ENCODE assay signal across 11 cellular contexts in the genomic region with DNA sequence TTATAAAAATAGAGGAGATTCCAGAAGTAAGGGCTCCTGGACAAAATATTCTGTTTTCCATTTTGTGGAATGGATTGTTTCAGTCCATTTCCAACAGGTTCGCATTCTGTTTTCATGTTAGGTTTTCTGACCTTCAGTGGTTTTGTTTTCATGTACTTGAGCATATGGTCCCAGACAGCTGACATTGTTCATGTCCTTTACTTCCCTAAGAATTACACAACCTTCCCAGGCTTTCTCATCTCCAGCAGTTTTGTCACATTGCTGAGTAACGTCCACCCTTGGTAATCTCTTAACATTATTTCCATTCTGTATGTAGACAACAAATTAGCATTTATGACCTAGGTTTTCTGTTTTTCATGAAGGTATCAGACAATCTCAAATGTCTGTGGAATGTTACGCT. TPM values are rescaled to one million over a fixed set of nuclear protein-coding genes. Genes with fewer than 3 reads are reported as not detected.
DNase-seq lines count a peak whose midpoint lies in the region; ATAC-seq and TF ChIP-seq lines count a peak whose summit lies in the region.
"Had no signal": no experiment of that assay in that cellular context is flagged by ENCODE, and none has a peak within 500 bp of the region (broad histone marks: within the 10 kb centered on the region; RNA-seq: fewer than 3 reads in every experiment).

No MANE protein-coding gene starts in this region.

- peak overlapping the region; percentile 51 for H3K9ac ChIP-seq in mammary epithelial cell (ENCODE audit: insufficient read depth, low read length)

- no peak overlapping the region for H3K4me3 ChIP-seq in mammary epithelial cell (replicated peaks in 1 of 3; ENCODE audit: insufficient read depth in 1 of 3, low read depth in 2 of 3, low read length in 3 of 3)
- H3K4me3 ChIP-seq in left lung: no peak overlapping the region
- H3K4me3 ChIP-seq in tibial artery: no peak overlapping the region
- H3K4me3 ChIP-seq: testis had no signal

- intact Hi-C loops in mammary epithelial cell (cut with micrococcal nuclease) (loop anchor here (2.0 kb wide), 1 partner anchor 166 kb away; no protein-coding TSS in a partner anchor), left lung (cut with DNase I) (no loop called here), tibial artery (cut with DNase I; ENCODE audit: low total_unique reads) (no loop called here)

- peak; percentile 78 for ATAC-seq in left lung
- ATAC-seq in HG03520 (IDR thresholded peaks at IDR 0.05; ENCODE audit: unreplicated experiment): no peak
- ATAC-seq in HG02885 (IDR thresholded peaks at IDR 0.05; ENCODE audit: poor library complexity, unreplicated experiment): no peak
- no peak for ATAC-seq in GM19455 (IDR thresholded peaks at IDR 0.05; ENCODE audit: unreplicated experiment)
- ATAC-seq: naive thymus-derived CD8-positive, alpha-beta T cell had no signal

- H3K36me3 ChIP-seq in mammary epithelial cell (ENCODE audit: insufficient read depth, low read length): no peaks in the 10 kb centered on the region
- H3K36me3 ChIP-seq in left lung: no peaks in the 10 kb centered on the region
- no peaks in the 10 kb centered on the region for H3K36me3 ChIP-seq in tibial artery

- H3K9me3 ChIP-seq in mammary epithelial cell (replicated peaks; ENCODE audit: insufficient read depth, low read length) (no peaks in the 10 kb centered on the region), left lung (no peaks in the 10 kb centered on the region), tibial artery (no peaks in the 10 kb centered on the region)
- H3K9me3 ChIP-seq: testis had no signal

- TSS peak; percentile 82 for BruUV-seq in mammary epithelial cell (replicated peaks; lab: Mats Ljungman, UMichigan)

- H4K20me1 ChIP-seq in mammary epithelial cell (ENCODE audit: insufficient read depth, low read length): no peaks in the 10 kb centered on the region

- peak; percentile 94 for DNase-seq in LHCN-M2 (ENCODE audit: low read depth)
- DNase-seq in mammary epithelial cell: peak; percentile 45
- DNase-seq in left lung: no peak
- no peak for DNase-seq in tibial artery
- DNase-seq: DMS153; hippocampal formation; naive thymus-derived CD8-positive, alpha-beta T cell; testis had no signal

- WGBS in mammary epithelial cell (ENCODE audit: low coverage, missing lambda C conversion rate): 16% methylated on average over 3 of the region's 3 CpGs

- in situ Hi-C loops in mammary epithelial cell (cut with MboI; ENCODE audit: low sequenced_read_pairs in 2 of 2): no loop called here

- H3K27ac ChIP-seq in mammary epithelial cell (ENCODE audit: insufficient read depth, low read depth, low read length) (peak overlapping the region; percentile 89), left lung (peak overlapping the region; percentile 14 to 62), tibial artery (peak overlapping the region; percentile 62)
- H3K27ac ChIP-seq: testis had no signal

- H2AFZ ChIP-seq in mammary epithelial cell (ENCODE audit: low read depth, low read length): no peak overlapping the region

- peaks cover 27% of the 10 kb centered on the region for H3K4me1 ChIP-seq in mammary epithelial cell (ENCODE audit: insufficient read depth, low read length)
- peaks cover 0 to 23% of the 10 kb centered on the region in 2 donors for H3K4me1 ChIP-seq in left lung
- H3K4me1 ChIP-seq in tibial artery: peaks cover 0 to 32% (median 21%) of the 10 kb centered on the region in 4 donors
- H3K4me1 ChIP-seq: testis had no signal

- CTCF ChIA-PET in mammary epithelial cell (lab: Charles Lee; ENCODE audit: low non-redundant PET): no interaction called here

- H3K27me3 ChIP-seq in mammary epithelial cell (ENCODE audit: insufficient read depth, low read length) (no peaks in the 10 kb centered on the region), left lung (no peaks in the 10 kb centered on the region), tibial artery (no peaks in the 10 kb centered on the region)
- H3K27me3 ChIP-seq: testis had no signal

- H3K79me2 ChIP-seq in mammary epithelial cell (ENCODE audit: insufficient read depth, low read length): no peaks in the 10 kb centered on the region

- dilution Hi-C loops in mammary epithelial cell (cut with HindIII; ENCODE audit: low sequenced_read_pairs): no loop called here

- peak overlapping the region; percentile 68 for H3K4me2 ChIP-seq in mammary epithelial cell (ENCODE audit: insufficient read depth, low read depth, low read length)

- no peak for TF ChIP-seq CTCF in mammary epithelial cell (conservative IDR thresholded peaks at IDR 0.05 in 1 of 2, IDR thresholded peaks at IDR 0.05 in 1 of 2; ENCODE audit: extremely low read depth in 1 of 2, insufficient read depth in 1 of 2, low read depth in 1 of 2, low read length in 2 of 2)
- TF ChIP-seq CTCF in left lung (IDR thresholded peaks at IDR 0.05): no peak
- no peak for TF ChIP-seq CTCF in tibial artery (IDR thresholded peaks at IDR 0.05)

RNA-seq across cellular contexts. Expression of gene ERRFI1, which starts 21.0 kb away (rescaled TPM):
- total RNA-seq in LHCN-M2 (2014; rRNA removed): 313 and 316 TPM in 2 replicates
- 106 TPM for polyA plus RNA-seq in LHCN-M2 (2012)
- total RNA-seq in mammary epithelial cell: 100 to 1,000 TPM in 1 of 2 donors, 10 to 100 TPM in 1; 38.8 to 150 TPM
- 115 TPM for polyA plus RNA-seq in mammary epithelial cell
- polyA minus RNA-seq in mammary epithelial cell: 99.8 TPM
- total RNA-seq in left lung: 10 to 100 TPM; 60.8 to 63.0 TPM

Comparison
In these comparisons a context has a peak if more than half of its experiments do, and no peak if none do; other contexts are left out.
1. DNase-seq: peak in LHCN-M2 (single experiment) and mammary epithelial cell (single experiment); none in left lung (0 of 2) and tibial artery (0 of 2).
2. H3K27ac ChIP-seq: peak in every context shown above with its lines; median percentile 89 in mammary epithelial cell; 62 in tibial artery; 38 in left lung.